ENCODE assay signal across 8 cellular contexts in the genomic region with DNA sequence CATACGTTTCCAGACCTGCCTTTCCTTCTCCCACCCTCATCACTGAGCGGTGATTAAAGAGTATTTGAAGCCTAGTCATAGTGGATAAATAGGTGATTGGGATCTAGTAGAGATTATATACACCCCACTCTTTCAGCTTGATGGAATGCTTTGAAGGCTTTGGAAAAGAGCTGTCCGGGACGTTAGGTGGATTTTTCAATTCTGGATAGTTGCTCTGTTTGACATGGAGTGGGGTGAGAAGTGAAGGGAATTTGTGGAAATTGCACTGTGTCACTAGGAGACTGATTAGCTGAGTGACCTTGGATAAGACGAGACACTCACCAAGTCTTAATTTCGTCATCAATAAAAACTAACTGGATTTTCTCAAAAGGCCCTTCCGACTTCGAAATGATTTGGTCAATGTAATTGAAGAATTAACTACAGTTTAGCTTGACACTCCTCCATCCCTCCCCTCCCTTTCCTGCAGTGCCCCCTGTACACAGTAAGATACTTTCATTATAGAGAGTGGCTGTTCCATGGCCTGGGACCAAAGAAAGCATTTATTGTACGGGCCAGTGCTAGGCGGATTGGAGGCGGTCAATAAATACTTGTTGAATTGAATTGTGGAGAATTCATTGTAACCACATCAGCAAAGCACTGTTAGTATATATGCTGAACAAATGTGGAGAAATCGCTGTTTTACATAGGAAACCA. TPM values are rescaled to one million over a fixed set of nuclear protein-coding genes. Genes with fewer than 3 reads are reported as not detected.
DNase-seq lines count a peak whose midpoint lies in the region; ATAC-seq and TF ChIP-seq lines count a peak whose summit lies in the region.

No MANE protein-coding gene starts in this region.

- H3K4me1 ChIP-seq in ES-I3 (ENCODE audit: insufficient read depth, low read length) = peaks cover 12% of the 10 kb centered on the region
- H3K4me1 ChIP-seq in naive thymus-derived CD4-positive, alpha-beta T cell (ENCODE audit: control insufficient read depth in 2 of 2, insufficient read depth in 2 of 2, low read length in 2 of 2) = peaks cover 19 to 22% of the 10 kb centered on the region in 2 donors

- H3K4me3 Mint-ChIP-seq in naive thymus-derived CD4-positive, alpha-beta T cell = peak overlapping the region; percentile 92 to 98 (median 96)

- CTCF ChIA-PET in naive thymus-derived CD4-positive, alpha-beta T cell (lab: Charles Lee) = interaction anchor here (1.7 kb wide), 1 partner anchor 26 kb away, joined by 4 read pairs; no protein-coding TSS in a partner anchor

- intact Hi-C loops in naive thymus-derived CD4-positive, alpha-beta T cell (cut with micrococcal nuclease) = loop anchor here in 1 of 2 donors (10.0 kb wide), 1 partner anchor 872 kb away; the partner anchor contains the start of gene SMURF1

- no peaks in the 10 kb centered on the region; the same call in 1 of the 2 replicates for H3K36me3 ChIP-seq in ES-I3 (ENCODE audit: insufficient read depth, low read length)
- H3K36me3 ChIP-seq in naive thymus-derived CD4-positive, alpha-beta T cell (ENCODE audit: control insufficient read depth in 2 of 3, insufficient read depth in 3 of 3, low read length in 3 of 3) = peaks cover 0 to 11% (median 0%) of the 10 kb centered on the region in 3 experiments

- H3K9me3 ChIP-seq in ES-I3 (ENCODE audit: control insufficient read depth, insufficient read depth, low read length) = no peaks in the 10 kb centered on the region
- H3K9me3 ChIP-seq in naive thymus-derived CD4-positive, alpha-beta T cell (ENCODE audit: control insufficient read depth in 2 of 3, low read length in 3 of 3) = no peaks in the 10 kb centered on the region

- no peaks in the 10 kb centered on the region for H3K27me3 Mint-ChIP-seq in naive thymus-derived CD4-positive, alpha-beta T cell

- peak overlapping the region; percentile 91 to 98 (median 97) for H3K27ac Mint-ChIP-seq in naive thymus-derived CD4-positive, alpha-beta T cell

- peaks cover 0 to 4% (median 0%) of the 10 kb centered on the region in 5 donors for H3K36me3 Mint-ChIP-seq in naive thymus-derived CD4-positive, alpha-beta T cell

- peak overlapping the region; percentile 98 for H3K27ac ChIP-seq in naive thymus-derived CD4-positive, alpha-beta T cell (ENCODE audit: low read depth, low read length)

- POLR2A ChIA-PET in naive thymus-derived CD4-positive, alpha-beta T cell (lab: Charles Lee) = interaction anchor here (0.8 to 5.1 kb wide), 11 partner anchors 9 to 104 kb away, joined by 3 to 42 read pairs (median 5); partner anchors contain the start of genes GJC3, TRIM4 and ZSCAN21

- DNase-seq in RKO (ENCODE audit: low spot score) (peak; percentile 58), epithelial cell of esophagus (ENCODE audit: low read depth) (no peak), NCI-H1694 treated with DMSO at 0.1 percent for 48 hours (lab: John Stamatoyannopoulos, UW) (no peak)
- no peak for DNase-seq in naive thymus-derived CD4-positive, alpha-beta T cell
- no peak for DNase-seq in stimulated activated CD4-positive, alpha-beta T cell treated with anti-CD3 and anti-CD28 coated beads, Interleukin-12 subunit alpha, Interleukin-12 subunit beta, amount 100 ng/mL, for 4 hours

- H3K4me3 ChIP-seq in epithelial cell of esophagus (ENCODE audit: low read length) = peak overlapping the region; percentile 98
- H3K4me3 ChIP-seq in naive thymus-derived CD4-positive, alpha-beta T cell (ENCODE audit: low read length) = peak overlapping the region; percentile 51

- H3K4me1 Mint-ChIP-seq in naive thymus-derived CD4-positive, alpha-beta T cell = peaks cover 23 to 62% (median 49%) of the 10 kb centered on the region in 7 donors

- H3K9me3 Mint-ChIP-seq in naive thymus-derived CD4-positive, alpha-beta T cell = peaks cover 0 to 3% (median 0%) of the 10 kb centered on the region in 11 donors

- H3K27me3 ChIP-seq in naive thymus-derived CD4-positive, alpha-beta T cell (ENCODE audit: control insufficient read depth in 2 of 2, insufficient read depth in 2 of 2, low read length in 2 of 2) = no peaks in the 10 kb centered on the region

- H3K9ac ChIP-seq in ES-I3 (ENCODE audit: low read depth, low read length) = peak overlapping the region; percentile 96

- no peak for ATAC-seq in naive thymus-derived CD4-positive, alpha-beta T cell
- ATAC-seq in HG03469 (IDR thresholded peaks at IDR 0.05; ENCODE audit: unreplicated experiment) (no peak), HG02571 (IDR thresholded peaks at IDR 0.05; ENCODE audit: unreplicated experiment) (no peak)

- TF ChIP-seq CTCF in epithelial cell of esophagus (IDR thresholded peaks at IDR 0.05; ENCODE audit: insufficient read depth, low read depth, low read length, missing control alignments) = no peak

RNA-seq across cellular contexts. Expression of gene ZKSCAN1, which starts 1.0 kb away (rescaled TPM):
- 100 to 1,000 TPM in 2 of 5 experiments, 10 to 100 TPM in 3; 54.0 to 103 (median 70.1) TPM for total RNA-seq in naive thymus-derived CD4-positive, alpha-beta T cell
- 10 to 100 TPM; 47.0 to 55.5 TPM for polyA plus RNA-seq in naive thymus-derived CD4-positive, alpha-beta T cell

RNA-seq across cellular contexts. Expression of gene ZSCAN21, which starts 33.2 kb away (rescaled TPM):
- 10 to 100 TPM in 1 of 5 experiments, 1 to 10 TPM in 4; 3.9 to 10.1 (median 6.2) TPM for total RNA-seq in naive thymus-derived CD4-positive, alpha-beta T cell
- 10 to 100 TPM in 1 of 2 donors, 1 to 10 TPM in 1; 6.8 to 13.4 TPM for polyA plus RNA-seq in naive thymus-derived CD4-positive, alpha-beta T cell

RNA-seq across cellular contexts. Expression of gene AZGP1, which starts 40.5 kb away (rescaled TPM):
- total RNA-seq in naive thymus-derived CD4-positive, alpha-beta T cell = not detected
- not detected for polyA plus RNA-seq in naive thymus-derived CD4-positive, alpha-beta T cell
